ENCODE assay signal across 8 cellular contexts in the genomic region with DNA sequence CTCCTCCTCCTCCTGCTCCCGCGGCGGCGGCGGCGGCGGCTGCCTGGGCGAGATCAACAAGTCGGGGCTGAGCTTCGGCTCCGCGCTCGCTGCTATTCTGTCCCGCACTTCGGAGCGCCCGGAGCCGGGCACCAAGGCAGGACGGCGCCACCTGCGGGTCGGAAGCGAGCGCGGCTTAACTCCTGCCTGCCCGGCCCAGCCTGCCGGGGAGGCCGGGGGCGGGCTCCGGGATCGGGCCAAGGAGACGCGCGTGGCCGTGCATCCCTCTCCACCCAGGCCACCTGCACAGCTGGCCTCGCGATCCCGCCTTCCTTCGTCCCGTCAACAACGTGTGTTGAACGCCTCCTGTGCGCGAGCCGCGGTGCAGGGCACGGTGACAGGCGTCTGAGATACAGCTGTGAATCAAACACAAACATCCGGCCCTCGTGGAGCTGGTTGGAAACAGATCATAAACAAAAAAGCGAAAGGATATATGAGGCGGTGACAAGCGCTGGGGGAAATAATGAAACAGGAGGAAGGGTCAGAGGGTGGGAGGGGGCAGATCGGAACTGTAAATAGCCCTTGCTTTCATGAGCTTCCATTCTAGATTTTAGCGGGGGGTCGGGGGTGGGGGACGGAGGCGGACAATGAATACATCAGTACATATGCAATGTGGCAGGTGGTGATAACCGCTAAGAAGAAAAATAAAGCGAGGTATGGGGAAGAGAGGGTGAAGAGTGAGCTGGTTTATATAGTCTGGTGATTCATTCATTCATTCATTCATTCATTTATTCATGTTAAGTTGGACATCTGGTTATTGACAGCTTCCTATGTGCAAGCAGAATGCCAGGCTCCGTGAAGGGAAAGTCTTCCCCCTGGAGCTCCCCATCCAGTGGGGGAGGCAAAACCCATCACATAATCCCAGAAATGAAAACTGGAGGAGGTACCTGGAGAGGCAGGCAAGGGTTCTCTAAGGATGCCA. TPM values are rescaled to one million over a fixed set of nuclear protein-coding genes. Genes with fewer than 3 reads are reported as not detected.
A peak's percentile ranks its signal among the peaks of the same experiment; 100 is the strongest.
DNase-seq lines count a peak whose midpoint lies in the region; ATAC-seq and TF ChIP-seq lines count a peak whose summit lies in the region.

No MANE protein-coding gene starts in this region.

- peak overlapping the region; percentile 20; the same call in 1 of the 2 replicates for H3K4me2 ChIP-seq in OCI-LY7 (ENCODE audit: low read length)

- TF ChIP-seq CTCF in OCI-LY7 (conservative IDR thresholded peaks at IDR 0.05; ENCODE audit: low read length) (peak; percentile 50; the same call in 1 of the 2 replicates), esophagus squamous epithelium (IDR thresholded peaks at IDR 0.05) (peak; percentile 63 to 88 (median 78))

- H3K9me3 Mint-ChIP-seq in activated T-helper 1 cell treated with anti-CD3 and anti-CD28 coated beads, Interleukin-12 subunit alpha, Interleukin-12 subunit beta, Interleukin-2, Interleukin-4 antibody, amounts not matched to agents 30 ng/mL and 10 ng/mL and 1 ng/mL, durations not matched to agents 14 hours and 24 hours and 36 hours, result no peaks in the 10 kb centered on the region
- peaks cover 0 to 10% (median 5%) of the 10 kb centered on the region in 7 donors for H3K9me3 Mint-ChIP-seq in naive B cell

- DNase-seq in COLO829 (ENCODE audit: low spot score) (peak; percentile 70), HuH-7 (ENCODE audit: low spot score) (peak; percentile 86), OCI-LY7 (ENCODE audit: low spot score) (no peak), esophagus squamous epithelium (lab: John Stamatoyannopoulos, UW) (no peak), naive B cell (peak; percentile 6)
- peak; percentile 67 for DNase-seq in activated T-helper 1 cell treated with anti-CD3 and anti-CD28 coated beads, Interleukin-12 subunit alpha, Interleukin-12 subunit beta, Interleukin-2, Interleukin-4 antibody, amounts not matched to agents 30 ng/mL and 10 ng/mL and 1 ng/mL, durations not matched to agents 14 hours and 24 hours and 36 hours (ENCODE audit: low spot score)
- DNase-seq in stimulated activated naive CD4-positive, alpha-beta T cell (lab: John Stamatoyannopoulos, UW), result peak in 5 of 6 experiments; percentile 9 to 52 (median 24)

- H3K4me3 ChIP-seq in OCI-LY7 (ENCODE audit: low read depth, low read length, poor library complexity, severe bottlenecking), result no peak overlapping the region
- peak overlapping the region; percentile 19 to 67 (median 41) for H3K4me3 ChIP-seq in esophagus squamous epithelium

- H3K27me3 Mint-ChIP-seq in activated T-helper 1 cell treated with anti-CD3 and anti-CD28 coated beads, Interleukin-12 subunit alpha, Interleukin-12 subunit beta, Interleukin-2, Interleukin-4 antibody, amounts not matched to agents 30 ng/mL and 10 ng/mL and 1 ng/mL, durations not matched to agents 14 hours and 24 hours and 36 hours (ENCODE audit: insufficient read depth), result peaks cover 48% of the 10 kb centered on the region
- peaks cover 57 to 90% (median 79%) of the 10 kb centered on the region in 3 donors for H3K27me3 Mint-ChIP-seq in naive B cell

- H3K9me3 ChIP-seq in OCI-LY7 (ENCODE audit: low read length) (no peaks in the 10 kb centered on the region), esophagus squamous epithelium (no peaks in the 10 kb centered on the region)

- no peaks in the 10 kb centered on the region for H4K20me1 ChIP-seq in OCI-LY7 (ENCODE audit: insufficient read depth, low read length)

- H3K79me2 ChIP-seq in OCI-LY7 (ENCODE audit: insufficient read depth, low read depth, low read length), result no peaks in the 10 kb centered on the region

- H3K4me3 Mint-ChIP-seq in activated T-helper 1 cell treated with anti-CD3 and anti-CD28 coated beads, Interleukin-12 subunit alpha, Interleukin-12 subunit beta, Interleukin-2, Interleukin-4 antibody, amounts not matched to agents 30 ng/mL and 10 ng/mL and 1 ng/mL, durations not matched to agents 14 hours and 24 hours and 36 hours, result peak overlapping the region; percentile 85
- peak overlapping the region; percentile 10 to 87 (median 82) for H3K4me3 Mint-ChIP-seq in naive B cell

- H3K4me1 ChIP-seq in OCI-LY7 (ENCODE audit: insufficient read depth, low read length, poor library complexity, severe bottlenecking) (no peaks in the 10 kb centered on the region), esophagus squamous epithelium (peaks cover 7 to 46% (median 10%) of the 10 kb centered on the region in 3 donors)

- no peaks in the 10 kb centered on the region for H3K36me3 ChIP-seq in OCI-LY7 (ENCODE audit: insufficient read depth, low read length)
- H3K36me3 ChIP-seq in esophagus squamous epithelium, result no peaks in the 10 kb centered on the region

- no peak overlapping the region for H2AFZ ChIP-seq in OCI-LY7 (ENCODE audit: low read length)

- no peaks in the 10 kb centered on the region for H3K36me3 Mint-ChIP-seq in activated T-helper 1 cell treated with anti-CD3 and anti-CD28 coated beads, Interleukin-12 subunit alpha, Interleukin-12 subunit beta, Interleukin-2, Interleukin-4 antibody, amounts not matched to agents 30 ng/mL and 10 ng/mL and 1 ng/mL, durations not matched to agents 14 hours and 24 hours and 36 hours (ENCODE audit: low read depth)
- H3K36me3 Mint-ChIP-seq in naive B cell, result peaks cover under 1 to 22% of the 10 kb centered on the region in 2 donors

- WGBS in esophagus squamous epithelium, 2 donors, result 6 to 7% methylated on average over 12 to 13 of the region's 61 CpGs

- no peaks in the 10 kb centered on the region for H3K9me2 ChIP-seq in OCI-LY7 (ENCODE audit: insufficient read depth, low read length)

- BruUV-seq in OCI-LY7 (replicated peaks; lab: Mats Ljungman, UMichigan), result no TSS peak

- H3K4me1 Mint-ChIP-seq in activated T-helper 1 cell treated with anti-CD3 and anti-CD28 coated beads, Interleukin-12 subunit alpha, Interleukin-12 subunit beta, Interleukin-2, Interleukin-4 antibody, amounts not matched to agents 30 ng/mL and 10 ng/mL and 1 ng/mL, durations not matched to agents 14 hours and 24 hours and 36 hours (ENCODE audit: low read depth), result peaks cover 9% of the 10 kb centered on the region
- peaks cover 6 to 18% (median 9%) of the 10 kb centered on the region in 3 donors for H3K4me1 Mint-ChIP-seq in naive B cell

- no peak for TF ChIP-seq POLR2A in esophagus squamous epithelium (IDR thresholded peaks at IDR 0.05)

- CTCF ChIA-PET in OCI-LY7 (lab: Charles Lee; ENCODE audit: unreplicated experiment), result no interaction called here

- peak overlapping the region; percentile 66 for H3K27ac Mint-ChIP-seq in activated T-helper 1 cell treated with anti-CD3 and anti-CD28 coated beads, Interleukin-12 subunit alpha, Interleukin-12 subunit beta, Interleukin-2, Interleukin-4 antibody, amounts not matched to agents 30 ng/mL and 10 ng/mL and 1 ng/mL, durations not matched to agents 14 hours and 24 hours and 36 hours
- H3K27ac Mint-ChIP-seq in naive B cell, result no peak overlapping the region

- ATAC-seq in naive B cell (ENCODE audit: low read depth in 2 of 2), result peak; percentile 64 to 68
- no peak for ATAC-seq in GM21423 (IDR thresholded peaks at IDR 0.05; ENCODE audit: unreplicated experiment)

- peaks cover 0 to 85% (median 5%) of the 10 kb centered on the region in 4 donors for H3K27me3 ChIP-seq in esophagus squamous epithelium

- intact Hi-C loops in OCI-LY7 (cut with micrococcal nuclease; ENCODE audit: unreplicated experiment), result no loop called here
- intact Hi-C loops in activated T-helper 1 cell treated with anti-CD3 and anti-CD28 coated beads, Interleukin-12 subunit alpha, Interleukin-12 subunit beta, Interleukin-2, Interleukin-4 antibody, amounts not matched to agents 30 ng/mL and 10 ng/mL and 1 ng/mL, durations not matched to agents 14 hours and 24 hours and 36 hours (cut with micrococcal nuclease), result loop anchor here (1.0 to 5.0 kb wide), 4 partner anchors 50 to 150 kb away; no protein-coding TSS in a partner anchor
- intact Hi-C loops in esophagus squamous epithelium (cut with DNase I), result loop anchor here (5.0 to 10.0 kb wide), 2 partner anchors 100 to 152 kb away; no protein-coding TSS in a partner anchor

- POLR2A ChIA-PET in OCI-LY7 (lab: Charles Lee), result interaction anchor here (0.6 to 0.7 kb wide), 2 partner anchors 500 to 1159 kb away, joined by 3 to 4 read pairs; no protein-coding TSS in a partner anchor

- H3K27ac ChIP-seq in OCI-LY7 (ENCODE audit: low read depth, low read length, poor library complexity, severe bottlenecking) (no peak overlapping the region), esophagus squamous epithelium (peak overlapping the region in 2 of 4 donors; percentile 79 to 84)

RNA-seq across cellular contexts. Expression of a gene that starts 2.0 kb away (rescaled TPM):
- 0.03 TPM in 1 of 2 replicates, not detected in the other for total RNA-seq in OCI-LY7 (2014; rRNA removed; shearing (Covaris generic))
- total RNA-seq in OCI-LY7 (2022) (0.07 TPM in 1 of 2 replicates, not detected in the other), esophagus squamous epithelium (1 to 10 TPM in 2 of 4 donors, under 1 TPM in 2; 0.11 to 3.6 (median 1.1) TPM)
- total RNA-seq in activated T-helper 1 cell treated with anti-CD3 and anti-CD28 coated beads, Interleukin-12 subunit alpha, Interleukin-12 subunit beta, Interleukin-2, Interleukin-4 antibody, amounts not matched to agents 30 ng/mL and 10 ng/mL and 1 ng/mL, durations not matched to agents 14 hours and 24 hours and 36 hours, result 0.08 and 0.20 TPM in 2 replicates
- under 1 TPM in 2 of 6 donors, not detected in 4; 0.05 to 0.15 TPM for polyA plus RNA-seq in naive B cell (ENCODE audit: low read depth in 6 of 6)

Comparison
In these comparisons a context has a peak if more than half of its experiments do, and no peak if none do; other contexts are left out.
1. DNase-seq: peak in COLO829 (single experiment), HuH-7 (single experiment), activated T-helper 1 cell treated with anti-CD3 and anti-CD28 coated beads, Interleukin-12 subunit alpha, Interleukin-12 subunit beta, Interleukin-2, Interleukin-4 antibody, amounts not matched to agents 30 ng/mL and 10 ng/mL and 1 ng/mL, durations not matched to agents 14 hours and 24 hours and 36 hours (single experiment), naive B cell (single experiment) and stimulated activated naive CD4-positive, alpha-beta T cell (5 of 6); none in OCI-LY7 (single experiment) and esophagus squamous epithelium (single experiment).